ENCODE assay signal across 7 cellular contexts in the genomic region with DNA sequence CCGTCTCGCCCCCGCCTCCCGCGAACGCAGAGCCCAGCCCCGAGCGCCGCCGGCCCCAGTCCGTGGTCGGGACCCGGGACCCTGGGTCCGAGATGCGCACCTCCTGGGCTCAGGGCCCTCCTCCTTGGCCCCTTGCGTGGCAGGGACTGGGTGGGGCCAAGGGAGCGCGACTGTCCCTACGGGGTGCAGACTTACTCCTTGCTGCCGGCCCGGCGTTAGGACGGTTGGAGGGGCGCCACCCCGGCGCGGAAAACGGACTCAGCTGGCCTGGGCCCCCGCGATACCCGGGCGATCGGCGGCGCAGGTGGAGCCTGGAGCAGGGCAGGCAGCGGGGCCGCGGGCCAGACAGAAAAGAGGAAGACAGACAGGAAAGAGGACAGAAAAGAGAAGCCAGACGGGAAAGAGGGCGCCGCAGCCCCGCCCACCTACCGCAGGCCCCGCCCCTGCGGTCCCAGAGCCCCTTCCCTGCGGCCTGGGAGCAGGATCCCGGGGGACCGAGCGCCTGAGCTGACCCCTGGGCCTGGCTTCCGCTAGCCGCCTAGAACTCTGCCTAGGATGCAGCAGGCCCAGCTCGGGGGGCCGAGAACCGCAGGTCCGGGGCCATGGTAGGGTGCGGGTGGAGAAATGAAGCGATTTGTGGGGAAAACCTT. TPM values are rescaled to one million over a fixed set of nuclear protein-coding genes. Genes with fewer than 3 reads are reported as not detected.
A peak's percentile ranks its signal among the peaks of the same experiment; 100 is the strongest.
DNase-seq lines count a peak whose midpoint lies in the region; TF ChIP-seq lines count a peak whose summit lies in the region.

A gene (minus strand): TSS at position 356 of the 650 bp plus-strand sequence. CDS start 1,502 bp downstream, outside the sequence.

- peaks cover 5% of the 10 kb centered on the region for H3K27me3 Mint-ChIP-seq in activated CD4-positive, alpha-beta T cell treated with anti-CD3 and anti-CD28 coated beads, Interleukin-2, amount 10 ng/mL, durations not matched to agents 7 days and 5 days

- H3K27ac ChIP-seq in HUES48 (ENCODE audit: low read depth, low read length) (no peak within 1 kb of the TSS), esophagus squamous epithelium (peak within 1 kb of the TSS; percentile 65 to 79 (median 75)), vagina (peak within 1 kb of the TSS; percentile 60)

- H3K27me3 ChIP-seq in HUES48 (ENCODE audit: control insufficient read depth, insufficient read depth, low read length) (peaks cover 23% of the 10 kb centered on the region), esophagus squamous epithelium (peaks cover 0 to 18% (median 0%) of the 10 kb centered on the region in 4 donors), vagina (no peaks in the 10 kb centered on the region)

- H3K4me1 Mint-ChIP-seq in activated CD4-positive, alpha-beta T cell treated with anti-CD3 and anti-CD28 coated beads, Interleukin-2, amount 10 ng/mL, durations not matched to agents 7 days and 5 days = peaks cover 7% of the 10 kb centered on the region

- 0 to 3% methylated on average over 3 to 22 of the region's 57 CpGs for WGBS in esophagus squamous epithelium, 2 donors

- H3K9me3 ChIP-seq in HUES48 (ENCODE audit: control insufficient read depth, insufficient read depth, low read length) (no peaks in the 10 kb centered on the region), esophagus squamous epithelium (no peaks in the 10 kb centered on the region), vagina (no peaks in the 10 kb centered on the region)

- H3K9me3 Mint-ChIP-seq in activated CD4-positive, alpha-beta T cell treated with anti-CD3 and anti-CD28 coated beads, Interleukin-2, amount 10 ng/mL, durations not matched to agents 7 days and 5 days = no peaks in the 10 kb centered on the region

- H3K9ac ChIP-seq in HUES48 (ENCODE audit: low read depth, low read length) = no peak within 1 kb of the TSS

- POLR2A ChIA-PET in GM10248 (lab: Yijun Ruan, JAX) = no interaction called here
- POLR2A ChIA-PET in activated CD4-positive, alpha-beta T cell treated with anti-CD3 and anti-CD28 coated beads, Interleukin-2, amount 10 ng/mL, durations not matched to agents 7 days and 5 days (lab: Charles Lee) = no interaction called here

- no peaks in the 10 kb centered on the region for H3K36me3 Mint-ChIP-seq in activated CD4-positive, alpha-beta T cell treated with anti-CD3 and anti-CD28 coated beads, Interleukin-2, amount 10 ng/mL, durations not matched to agents 7 days and 5 days (ENCODE audit: low read depth)

- CTCF ChIA-PET in GM10248 (lab: Yijun Ruan, JAX) = interaction anchor here (0.7 to 1.1 kb wide), 4 partner anchors 9 to 19 kb away, joined by 3 to 5 read pairs (median 3); no protein-coding TSS in a partner anchor
- CTCF ChIA-PET in activated CD4-positive, alpha-beta T cell treated with anti-CD3 and anti-CD28 coated beads, Interleukin-2, amount 10 ng/mL, durations not matched to agents 7 days and 5 days (lab: Charles Lee) = no interaction called here

- H3K4me1 ChIP-seq in HUES48 (ENCODE audit: control insufficient read depth, insufficient read depth, low read length) = no peaks in the 10 kb centered on the region; the same call in 1 of the 2 replicates
- peaks cover 22 to 39% (median 25%) of the 10 kb centered on the region in 3 donors for H3K4me1 ChIP-seq in esophagus squamous epithelium
- H3K4me1 ChIP-seq in vagina = peaks cover 33% of the 10 kb centered on the region

- intact Hi-C loops in esophagus squamous epithelium (cut with DNase I) = no loop called here
- intact Hi-C loops in vagina (cut with DNase I) = no loop called here

- TF ChIP-seq CTCF in GM10248 (IDR thresholded peaks at IDR 0.05; ENCODE audit: control extremely low read depth, extremely low read depth, low read depth, missing control alignments) (no peak), esophagus squamous epithelium (IDR thresholded peaks at IDR 0.05) (no peak), vagina (IDR thresholded peaks at IDR 0.05) (no peak)

- DNase-seq in GM10248 (ENCODE audit: extremely low spot score) (peak; percentile 75), esophagus squamous epithelium (lab: John Stamatoyannopoulos, UW) (no peak), myocyte (ENCODE audit: low read depth) (peak; percentile 25), vagina (ENCODE audit: extremely low spot score in 2 of 2) (no peak), T1000 (lab: John Stamatoyannopoulos, UW) (no peak)
- peak; percentile 29 for DNase-seq in activated CD4-positive, alpha-beta T cell treated with anti-CD3 and anti-CD28 coated beads, Interleukin-2, amount 10 ng/mL, durations not matched to agents 7 days and 5 days

- TF ChIP-seq POLR2A in esophagus squamous epithelium (IDR thresholded peaks at IDR 0.05) (peak in 2 of 4 donors; percentile 30 to 56), vagina (IDR thresholded peaks at IDR 0.05) (peak in 1 of 2 donors; percentile 25)

- H3K4me3 ChIP-seq in HUES48 (ENCODE audit: low read depth, low read length) (peak within 1 kb of the TSS; percentile 72), esophagus squamous epithelium (peak within 1 kb of the TSS; percentile 62 to 86 (median 76)), vagina (peak within 1 kb of the TSS; percentile 61 to 80)

- H3K4me3 Mint-ChIP-seq in activated CD4-positive, alpha-beta T cell treated with anti-CD3 and anti-CD28 coated beads, Interleukin-2, amount 10 ng/mL, durations not matched to agents 7 days and 5 days = peak within 1 kb of the TSS; percentile 72

- H3K36me3 ChIP-seq in HUES48 (ENCODE audit: control insufficient read depth, insufficient read depth, low read length) (0 out of 2 replicates have a peak, but pooled peaks cover 2% of the 10 kb centered on the region), esophagus squamous epithelium (peaks cover 0 to 11% (median 0%) of the 10 kb centered on the region in 3 donors), vagina (no peaks in the 10 kb centered on the region)

- H3K27ac Mint-ChIP-seq in activated CD4-positive, alpha-beta T cell treated with anti-CD3 and anti-CD28 coated beads, Interleukin-2, amount 10 ng/mL, durations not matched to agents 7 days and 5 days = peak within 1 kb of the TSS; percentile 41

RNA-seq across cellular contexts. Expression of the gene that starts here (rescaled TPM):
- total RNA-seq in activated CD4-positive, alpha-beta T cell treated with anti-CD3 and anti-CD28 coated beads, Interleukin-2, amount 10 ng/mL, durations not matched to agents 7 days and 5 days = 1 to 10 TPM; 2.4 to 2.7 TPM
- 1 to 10 TPM; 3.0 to 8.8 (median 3.8) TPM for total RNA-seq in esophagus squamous epithelium
- 1.4 and 5.9 TPM in 2 replicates for total RNA-seq in myocyte
- polyA plus RNA-seq in myocyte (2012) = 0.37 TPM
- total RNA-seq in vagina = 27.0 TPM

Comparison
In these comparisons a context has a peak if more than half of its experiments do, and no peak if none do; other contexts are left out.
1. DNase-seq: peak in GM10248 (single experiment), activated CD4-positive, alpha-beta T cell treated with anti-CD3 and anti-CD28 coated beads, Interleukin-2, amount 10 ng/mL, durations not matched to agents 7 days and 5 days (single experiment) and myocyte (single experiment); none in esophagus squamous epithelium (single experiment), vagina (0 of 2) and T1000 (single experiment).
2. Peak in every context shown above with its lines, with median percentiles within 50 percentile points of each other: H3K4me3 ChIP-seq.